Comparison of ENCODE assay signal across 16 cellular contexts in the genomic region with DNA sequence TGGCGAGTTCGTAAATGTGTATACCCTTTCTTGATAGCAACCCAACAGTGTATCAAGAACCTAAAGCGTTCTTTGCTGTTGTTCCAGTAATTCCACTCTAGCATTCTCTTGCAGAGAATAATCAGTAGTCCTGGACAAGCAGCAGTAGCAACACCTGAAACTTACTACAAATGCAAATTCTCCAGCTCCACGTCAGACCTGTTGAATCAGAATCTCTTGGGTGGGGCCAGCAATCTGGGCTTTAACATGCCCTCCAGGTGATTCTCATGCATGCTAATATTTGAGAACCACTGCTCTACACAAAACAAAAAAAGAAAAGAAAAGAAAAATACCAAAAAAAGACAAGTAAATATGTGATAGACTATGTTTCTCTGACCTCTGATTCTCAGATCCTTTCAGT. TPM values are rescaled to one million over a fixed set of nuclear protein-coding genes. Genes with fewer than 3 reads are reported as not detected.
DNase-seq lines count a peak whose midpoint lies in the region; ATAC-seq and TF ChIP-seq lines count a peak whose summit lies in the region.
"Had no signal": no experiment of that assay in that cellular context is flagged by ENCODE, and none has a peak within 500 bp of the region (broad histone marks: within the 10 kb centered on the region; RNA-seq: fewer than 3 reads in every experiment).

No MANE protein-coding gene starts in this region.

- H3K36me3 Mint-ChIP-seq in natural killer cell treated with Interleukin-12 subunit alpha and Interleukin-12 subunit beta and Interleukin-15 and Interleukin-18, amount 100 ng/mL, for 72 hours, result peaks cover 9% of the 10 kb centered on the region

- H3K9me3 ChIP-seq in PC-3 (ENCODE audit: low read length) (no peaks in the 10 kb centered on the region), RWPE2 (ENCODE audit: severe bottlenecking) (no peaks in the 10 kb centered on the region), SJCRH30 (replicated peaks) (no peaks in the 10 kb centered on the region)
- H3K9me3 ChIP-seq: A549, BE2C had no signal

- H3K27ac Mint-ChIP-seq in natural killer cell treated with Interleukin-12 subunit alpha and Interleukin-12 subunit beta and Interleukin-15 and Interleukin-18, amount 100 ng/mL, for 72 hours, result peak overlapping the region; percentile 92 to 94

- no peak overlapping the region for H2AFZ ChIP-seq in PC-3 (ENCODE audit: low read length)
- H2AFZ ChIP-seq: GM23248 had no signal

- TF ChIP-seq CTCF in PC-3 (conservative IDR thresholded peaks at IDR 0.05; ENCODE audit: low read depth, low read length), result no peak
- no peak for TF ChIP-seq CTCF in RWPE2 (IDR thresholded peaks at IDR 0.05; ENCODE audit: poor library complexity, severe bottlenecking)

- no peaks in the 10 kb centered on the region for H3K27me3 ChIP-seq in PC-3 (ENCODE audit: low read length)
- no peaks in the 10 kb centered on the region for H3K27me3 ChIP-seq in RWPE2 (ENCODE audit: insufficient read depth, poor library complexity, severe bottlenecking)
- no peaks in the 10 kb centered on the region for H3K27me3 ChIP-seq in SJCRH30
- H3K27me3 ChIP-seq: BE2C had no signal

- H3K27ac ChIP-seq in PC-3 (ENCODE audit: low read length) (no peak overlapping the region), RWPE2 (ENCODE audit: poor library complexity, severe bottlenecking) (no peak overlapping the region), epithelial cell of prostate (no peak overlapping the region), SJCRH30 (no peak overlapping the region)
- H3K27ac ChIP-seq: A549, C4-2B, GM23248 had no signal

- H3F3A ChIP-seq in PC-3 (ENCODE audit: low read length, unreplicated experiment), result peaks cover 4% of the 10 kb centered on the region

- H3K4me1 ChIP-seq in PC-3 (ENCODE audit: insufficient read depth, low read length), result peaks cover 11% of the 10 kb centered on the region
- peaks cover 12% of the 10 kb centered on the region for H3K4me1 ChIP-seq in RWPE2 (ENCODE audit: insufficient read depth, poor library complexity, severe bottlenecking)
- no peaks in the 10 kb centered on the region for H3K4me1 ChIP-seq in SJCRH30

- H3K79me2 ChIP-seq in PC-3 (ENCODE audit: low read length), result no peaks in the 10 kb centered on the region

- H3K9ac ChIP-seq in PC-3 (ENCODE audit: low read length), result no peak overlapping the region
- H3K9ac ChIP-seq: GM23248 had no signal

- no TSS peak for BruUV-seq in PC-3 (replicated peaks; lab: Mats Ljungman, UMichigan)

- peaks cover 69 to 82% of the 10 kb centered on the region in 2 donors for H3K4me1 Mint-ChIP-seq in natural killer cell treated with Interleukin-12 subunit alpha and Interleukin-12 subunit beta and Interleukin-15 and Interleukin-18, amount 100 ng/mL, for 72 hours (ENCODE audit: low read depth in 2 of 2)

- no peak for ATAC-seq in PC-3
- peak; percentile 52; the same call in 1 of the 3 replicates for ATAC-seq in RWPE2 (ENCODE audit: low read depth)
- no peak for ATAC-seq in natural killer cell treated with Interleukin-12 subunit alpha and Interleukin-12 subunit beta and Interleukin-15 and Interleukin-18, amount 100 ng/mL, for 72 hours
- ATAC-seq: A549 had no signal

- CTCF ChIA-PET in PC-3 (lab: Charles Lee), result no interaction called here

- H3K9me2 ChIP-seq in PC-3 (replicated peaks; ENCODE audit: low read length), result no peaks in the 10 kb centered on the region

- H3K36me3 ChIP-seq in PC-3 (ENCODE audit: low read depth, low read length) (no peaks in the 10 kb centered on the region), RWPE2 (ENCODE audit: low read depth) (no peaks in the 10 kb centered on the region), SJCRH30 (no peaks in the 10 kb centered on the region)
- H3K36me3 ChIP-seq: BE2C had no signal

- no peak overlapping the region for H3K4me3 Mint-ChIP-seq in natural killer cell treated with Interleukin-12 subunit alpha and Interleukin-12 subunit beta and Interleukin-15 and Interleukin-18, amount 100 ng/mL, for 72 hours
- H3K4me3 Mint-ChIP-seq: CD4-positive, alpha-beta memory T cell had no signal

- no peaks in the 10 kb centered on the region for H3K27me3 Mint-ChIP-seq in natural killer cell treated with Interleukin-12 subunit alpha and Interleukin-12 subunit beta and Interleukin-15 and Interleukin-18, amount 100 ng/mL, for 72 hours
- H3K27me3 Mint-ChIP-seq: CD4-positive, alpha-beta memory T cell had no signal

- no peaks in the 10 kb centered on the region for H4K20me1 ChIP-seq in PC-3 (ENCODE audit: low read length)

- no peaks in the 10 kb centered on the region for H3K9me3 Mint-ChIP-seq in natural killer cell treated with Interleukin-12 subunit alpha and Interleukin-12 subunit beta and Interleukin-15 and Interleukin-18, amount 100 ng/mL, for 72 hours
- H3K9me3 Mint-ChIP-seq: CD4-positive, alpha-beta memory T cell had no signal

- POLR2A ChIA-PET in PC-3 (lab: Charles Lee; ENCODE audit: unreplicated experiment), result no interaction called here

- no peak overlapping the region for H3K4me2 ChIP-seq in PC-3 (ENCODE audit: low read length)
- H3K4me2 ChIP-seq: A549 had no signal

- intact Hi-C loops in PC-3 (cut with micrococcal nuclease), result loop anchor here (10.0 kb wide), 1 partner anchor 453 kb away; no protein-coding TSS in a partner anchor

- no peak overlapping the region for H3K4me3 ChIP-seq in PC-3 (ENCODE audit: low read length)
- H3K4me3 ChIP-seq in RWPE2 (ENCODE audit: severe bottlenecking), result no peak overlapping the region
- no peak overlapping the region for H3K4me3 ChIP-seq in SJCRH30
- H3K4me3 ChIP-seq: A549, GM23248 had no signal

- DNase-seq in PC-3 (peak; percentile 31), RWPE2 (ENCODE audit: low spot score) (no peak), epithelial cell of prostate (ENCODE audit: low read depth, low spot score) (peak; percentile 22), putamen (ENCODE audit: low spot score) (no peak), SJCRH30 (no peak), DMS 273 (lab: John Stamatoyannopoulos, UW; ENCODE audit: unreplicated experiment) (no peak)
- DNase-seq in natural killer cell treated with Interleukin-12 subunit alpha and Interleukin-12 subunit beta and Interleukin-15 and Interleukin-18, amount 100 ng/mL, for 72 hours (ENCODE audit: low spot score), result no peak
- DNase-seq: BE2C; CD4-positive, alpha-beta memory T cell; DMS153; DMS79 treated with DMSO at 0.1 percent for 48 hours; EL; GM23248; H7 had no signal

RNA-seq across cellular contexts. Expression of a gene that starts 10.1 kb away (rescaled TPM):
- total RNA-seq in PC-3 (2014; rRNA removed), result not detected in 2 replicates
- 1 to 10 TPM; 3.8 to 4.5 TPM for total RNA-seq in natural killer cell treated with Interleukin-12 subunit alpha and Interleukin-12 subunit beta and Interleukin-15 and Interleukin-18, amount 100 ng/mL, for 72 hours
- total RNA-seq in SJCRH30 (2014; rRNA removed; shearing (Covaris generic)), result not detected in 2 replicates
- total RNA-seq: GM23248, H7 had no signal

RNA-seq across cellular contexts. Expression of a gene that starts 36.6 kb away (rescaled TPM):
- 4.6 and 4.7 TPM in 2 replicates for total RNA-seq in PC-3 (2014; rRNA removed)
- total RNA-seq in natural killer cell treated with Interleukin-12 subunit alpha and Interleukin-12 subunit beta and Interleukin-15 and Interleukin-18, amount 100 ng/mL, for 72 hours, result 10 to 100 TPM; 94.5 to 96.0 TPM
- total RNA-seq in SJCRH30 (2014; rRNA removed; shearing (Covaris generic)), result 0.36 and 0.43 TPM in 2 replicates

Comparison
In these comparisons a context has a peak if more than half of its experiments do, and no peak if none do; other contexts are left out.
1. DNase-seq: peak in PC-3 (single experiment) and epithelial cell of prostate (single experiment); none in RWPE2 (single experiment), natural killer cell treated with Interleukin-12 subunit alpha and Interleukin-12 subunit beta and Interleukin-15 and Interleukin-18, amount 100 ng/mL, for 72 hours (single experiment), putamen (single experiment), SJCRH30 (0 of 2) and DMS 273 (single experiment).
2. RNA of a gene that starts 36.6 kb away (total RNA-seq): 94.5 to 96.0 TPM in natural killer cell treated with Interleukin-12 subunit alpha and Interleukin-12 subunit beta and Interleukin-15 and Interleukin-18, amount 100 ng/mL, for 72 hours; 4.6 to 4.7 TPM in PC-3 and 0.36 to 0.43 TPM in SJCRH30; every median in the first group is over 10 times any median in the second.